ENCODE assay signal across 9 cellular contexts in the genomic region with DNA sequence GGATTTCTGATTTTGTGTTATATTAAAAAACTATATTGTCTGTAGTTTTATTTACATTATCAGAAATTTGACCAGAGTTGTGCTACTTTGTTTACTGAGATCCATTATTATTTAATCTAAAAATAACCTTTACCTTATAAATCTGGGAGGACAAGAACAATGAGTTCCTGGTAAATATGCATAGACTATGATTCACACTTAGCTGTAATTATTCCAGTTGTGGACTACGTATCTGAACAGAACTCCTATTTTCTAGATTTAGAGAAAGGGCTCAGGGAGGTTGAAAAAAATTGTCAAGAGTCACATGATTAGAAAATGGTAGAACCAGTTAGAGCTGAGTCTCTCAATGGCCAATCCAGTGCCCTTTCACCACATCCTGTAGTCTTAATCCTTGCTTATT. TPM values are rescaled to one million over a fixed set of nuclear protein-coding genes. Genes with fewer than 3 reads are reported as not detected.
"Had no signal": no experiment of that assay in that cellular context is flagged by ENCODE, and none has a peak within 500 bp of the region (broad histone marks: within the 10 kb centered on the region; RNA-seq: fewer than 3 reads in every experiment).

No MANE protein-coding gene starts in this region.

- DNase-seq: GDM1, GF-D8 had no signal

- ATAC-seq: GM12878 had no signal

- H3K4me3 ChIP-seq: GM12878 had no signal

- FAIRE-seq: G401.6, GM12878, GM12891, GM12892, GM18507, GM19239 had no signal

RNA-seq across cellular contexts. Expression of gene GPR158, which starts 4.2 kb away (rescaled TPM):
- total RNA-seq: G401, GM12878 had no signal
- polyA plus RNA-seq: GM12878 had no signal
